ENCODE assay signal across 1 cellular context in the genomic region with DNA sequence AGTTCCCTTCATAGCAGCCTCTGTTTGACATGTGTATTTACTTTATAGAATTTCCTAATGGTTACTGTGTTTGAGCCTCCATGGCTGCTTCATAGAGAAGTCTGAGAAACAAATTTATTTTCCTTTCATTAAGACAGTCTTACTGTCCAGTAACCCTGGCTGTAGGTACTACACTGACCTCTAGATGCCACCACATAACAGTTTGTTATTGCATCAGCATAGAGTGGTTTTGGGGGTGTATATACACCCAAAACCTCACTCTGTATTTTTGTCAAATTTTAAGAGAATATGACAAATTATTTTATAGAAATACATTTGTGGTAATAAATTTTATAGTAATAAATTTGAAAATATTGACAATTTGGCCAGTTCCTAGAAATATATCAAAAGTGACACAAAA.
TF ChIP-seq lines count a peak whose summit lies in the region.

No MANE protein-coding gene starts in this region.

TF ChIP-seq in HepG2, 621 proteins besides CTCF, POLR2A, EP300 and RAD21 (continued from another document):
- TF ChIP-seq, protein P1, sequence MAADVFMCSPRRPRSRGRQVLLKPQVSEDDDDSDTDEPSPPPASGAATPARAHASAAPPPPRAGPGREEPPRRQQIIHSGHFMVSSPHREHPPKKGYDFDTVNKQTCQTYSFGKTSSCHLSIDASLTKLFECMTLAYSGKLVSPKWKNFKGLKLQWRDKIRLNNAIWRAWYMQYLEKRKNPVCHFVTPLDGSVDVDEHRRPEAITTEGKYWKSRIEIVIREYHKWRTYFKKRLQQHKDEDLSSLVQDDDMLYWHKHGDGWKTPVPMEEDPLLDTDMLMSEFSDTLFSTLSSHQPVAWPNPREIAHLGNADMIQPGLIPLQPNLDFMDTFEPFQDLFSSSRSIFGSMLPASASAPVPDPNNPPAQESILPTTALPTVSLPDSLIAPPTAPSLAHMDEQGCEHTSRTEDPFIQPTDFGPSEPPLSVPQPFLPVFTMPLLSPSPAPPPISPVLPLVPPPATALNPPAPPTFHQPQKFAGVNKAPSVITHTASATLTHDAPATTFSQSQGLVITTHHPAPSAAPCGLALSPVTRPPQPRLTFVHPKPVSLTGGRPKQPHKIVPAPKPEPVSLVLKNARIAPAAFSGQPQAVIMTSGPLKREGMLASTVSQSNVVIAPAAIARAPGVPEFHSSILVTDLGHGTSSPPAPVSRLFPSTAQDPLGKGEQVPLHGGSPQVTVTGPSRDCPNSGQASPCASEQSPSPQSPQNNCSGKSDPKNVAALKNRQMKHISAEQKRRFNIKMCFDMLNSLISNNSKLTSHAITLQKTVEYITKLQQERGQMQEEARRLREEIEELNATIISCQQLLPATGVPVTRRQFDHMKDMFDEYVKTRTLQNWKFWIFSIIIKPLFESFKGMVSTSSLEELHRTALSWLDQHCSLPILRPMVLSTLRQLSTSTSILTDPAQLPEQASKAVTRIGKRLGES (CRISPR knock-in tag; IDR thresholded peaks at IDR 0.05; ENCODE audit: borderline replicate concordance), result no peak
- TF ChIP-seq ZMYM2 (CRISPR knock-in tag; IDR thresholded peaks at IDR 0.05), result no peak
- peak; percentile 52 for TF ChIP-seq CEBPG (CRISPR knock-in tag; IDR thresholded peaks at IDR 0.05)
- TF ChIP-seq, protein P2, sequence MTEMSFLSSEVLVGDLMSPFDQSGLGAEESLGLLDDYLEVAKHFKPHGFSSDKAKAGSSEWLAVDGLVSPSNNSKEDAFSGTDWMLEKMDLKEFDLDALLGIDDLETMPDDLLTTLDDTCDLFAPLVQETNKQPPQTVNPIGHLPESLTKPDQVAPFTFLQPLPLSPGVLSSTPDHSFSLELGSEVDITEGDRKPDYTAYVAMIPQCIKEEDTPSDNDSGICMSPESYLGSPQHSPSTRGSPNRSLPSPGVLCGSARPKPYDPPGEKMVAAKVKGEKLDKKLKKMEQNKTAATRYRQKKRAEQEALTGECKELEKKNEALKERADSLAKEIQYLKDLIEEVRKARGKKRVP (CRISPR knock-in tag; IDR thresholded peaks at IDR 0.05), result peak in 1 of 2 experiments; percentile 69; a peak in 1 of 4 replicates
- TF ChIP-seq ZNF75D (CRISPR knock-in tag; IDR thresholded peaks at IDR 0.05; ENCODE audit: borderline replicate concordance), result no peak
- TF ChIP-seq PRMT3 (CRISPR knock-in tag; IDR thresholded peaks at IDR 0.05; ENCODE audit: borderline replicate concordance, low read depth), result no peak
- no peak for TF ChIP-seq ZNF674 (CRISPR knock-in tag; IDR thresholded peaks at IDR 0.05; ENCODE audit: low read depth)
- TF ChIP-seq, protein P3, sequence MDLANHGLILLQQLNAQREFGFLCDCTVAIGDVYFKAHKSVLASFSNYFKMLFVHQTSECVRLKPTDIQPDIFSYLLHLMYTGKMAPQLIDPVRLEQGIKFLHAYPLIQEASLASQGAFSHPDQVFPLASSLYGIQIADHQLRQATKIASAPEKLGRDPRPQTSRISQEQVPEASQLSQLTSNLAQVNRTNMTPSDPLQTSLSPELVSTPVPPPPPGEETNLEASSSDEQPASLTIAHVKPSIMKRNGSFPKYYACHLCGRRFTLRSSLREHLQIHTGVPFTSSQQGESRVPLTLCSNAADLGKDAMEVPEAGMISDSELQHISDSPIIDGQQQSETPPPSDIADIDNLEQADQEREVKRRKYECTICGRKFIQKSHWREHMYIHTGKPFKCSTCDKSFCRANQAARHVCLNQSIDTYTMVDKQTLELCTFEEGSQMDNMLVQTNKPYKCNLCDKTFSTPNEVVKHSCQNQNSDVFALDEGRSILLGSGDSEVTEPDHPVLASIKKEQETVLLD (CRISPR knock-in tag; IDR thresholded peaks at IDR 0.05; ENCODE audit: low read depth), result no peak
- TF ChIP-seq, protein P4, sequence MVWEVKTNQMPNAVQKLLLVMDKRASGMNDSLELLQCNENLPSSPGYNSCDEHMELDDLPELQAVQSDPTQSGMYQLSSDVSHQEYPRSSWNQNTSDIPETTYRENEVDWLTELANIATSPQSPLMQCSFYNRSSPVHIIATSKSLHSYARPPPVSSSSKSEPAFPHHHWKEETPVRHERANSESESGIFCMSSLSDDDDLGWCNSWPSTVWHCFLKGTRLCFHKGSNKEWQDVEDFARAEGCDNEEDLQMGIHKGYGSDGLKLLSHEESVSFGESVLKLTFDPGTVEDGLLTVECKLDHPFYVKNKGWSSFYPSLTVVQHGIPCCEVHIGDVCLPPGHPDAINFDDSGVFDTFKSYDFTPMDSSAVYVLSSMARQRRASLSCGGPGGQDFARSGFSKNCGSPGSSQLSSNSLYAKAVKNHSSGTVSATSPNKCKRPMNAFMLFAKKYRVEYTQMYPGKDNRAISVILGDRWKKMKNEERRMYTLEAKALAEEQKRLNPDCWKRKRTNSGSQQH (CRISPR knock-in tag; IDR thresholded peaks at IDR 0.05; ENCODE audit: low read depth), result no peak
- TF ChIP-seq IRF2 (CRISPR knock-in tag; IDR thresholded peaks at IDR 0.05), result no peak
- TF ChIP-seq, protein P5, sequence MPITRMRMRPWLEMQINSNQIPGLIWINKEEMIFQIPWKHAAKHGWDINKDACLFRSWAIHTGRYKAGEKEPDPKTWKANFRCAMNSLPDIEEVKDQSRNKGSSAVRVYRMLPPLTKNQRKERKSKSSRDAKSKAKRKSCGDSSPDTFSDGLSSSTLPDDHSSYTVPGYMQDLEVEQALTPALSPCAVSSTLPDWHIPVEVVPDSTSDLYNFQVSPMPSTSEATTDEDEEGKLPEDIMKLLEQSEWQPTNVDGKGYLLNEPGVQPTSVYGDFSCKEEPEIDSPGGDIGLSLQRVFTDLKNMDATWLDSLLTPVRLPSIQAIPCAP (CRISPR knock-in tag; IDR thresholded peaks at IDR 0.05; ENCODE audit: low read depth), result no peak
- TF ChIP-seq STAG1 (CRISPR knock-in tag; IDR thresholded peaks at IDR 0.05), result peak; percentile 29; the same call in 1 of the 2 replicates
- TF ChIP-seq, protein P6, sequence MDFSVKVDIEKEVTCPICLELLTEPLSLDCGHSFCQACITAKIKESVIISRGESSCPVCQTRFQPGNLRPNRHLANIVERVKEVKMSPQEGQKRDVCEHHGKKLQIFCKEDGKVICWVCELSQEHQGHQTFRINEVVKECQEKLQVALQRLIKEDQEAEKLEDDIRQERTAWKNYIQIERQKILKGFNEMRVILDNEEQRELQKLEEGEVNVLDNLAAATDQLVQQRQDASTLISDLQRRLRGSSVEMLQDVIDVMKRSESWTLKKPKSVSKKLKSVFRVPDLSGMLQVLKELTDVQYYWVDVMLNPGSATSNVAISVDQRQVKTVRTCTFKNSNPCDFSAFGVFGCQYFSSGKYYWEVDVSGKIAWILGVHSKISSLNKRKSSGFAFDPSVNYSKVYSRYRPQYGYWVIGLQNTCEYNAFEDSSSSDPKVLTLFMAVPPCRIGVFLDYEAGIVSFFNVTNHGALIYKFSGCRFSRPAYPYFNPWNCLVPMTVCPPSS (IDR thresholded peaks at IDR 0.05), result no peak
- TF ChIP-seq, protein P7, sequence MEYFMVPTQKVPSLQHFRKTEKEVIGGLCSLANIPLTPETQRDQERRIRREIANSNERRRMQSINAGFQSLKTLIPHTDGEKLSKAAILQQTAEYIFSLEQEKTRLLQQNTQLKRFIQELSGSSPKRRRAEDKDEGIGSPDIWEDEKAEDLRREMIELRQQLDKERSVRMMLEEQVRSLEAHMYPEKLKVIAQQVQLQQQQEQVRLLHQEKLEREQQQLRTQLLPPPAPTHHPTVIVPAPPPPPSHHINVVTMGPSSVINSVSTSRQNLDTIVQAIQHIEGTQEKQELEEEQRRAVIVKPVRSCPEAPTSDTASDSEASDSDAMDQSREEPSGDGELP (IDR thresholded peaks at IDR 0.05; ENCODE audit: borderline replicate concordance, low read depth), result no peak
